8 cellular contexts compared by ENCODE assay signal in genomic region chr1:36576118-36576517, GRCh38.
A peak's percentile ranks its signal among the peaks of the same experiment; 100 is the strongest.
DNase-seq lines count a peak whose midpoint lies in the region; ATAC-seq and TF ChIP-seq lines count a peak whose summit lies in the region.

No MANE protein-coding gene starts in this region.

- 0 to 1% methylated on average over 5 to 7 of the region's 7 CpGs for WGBS in lung, 2 donors

- no peak overlapping the region for H3K4me3 Mint-ChIP-seq in WTC11

- no peaks in the 10 kb centered on the region for H3K4me1 ChIP-seq in lung (ENCODE audit: control insufficient read depth in 2 of 2, insufficient read depth in 2 of 2, low read length in 2 of 2)

- CTCF ChIA-PET in WTC11 (lab: Charles Lee), result interaction anchor here (0.6 to 3.9 kb wide), 64 partner anchors 9 to 911 kb away, joined by 3 to 59 read pairs (median 4); partner anchors contain the start of genes MRPS15 and SH3D21

- H3K27ac ChIP-seq in lung (ENCODE audit: low read depth in 1 of 2, low read length in 1 of 2), result no peak overlapping the region

- peak; percentile 92 for ATAC-seq in WTC11
- ATAC-seq in lung (ENCODE audit: insufficient read depth, low FRiP score), result no peak
- ATAC-seq in GM21619 (IDR thresholded peaks at IDR 0.05; ENCODE audit: unreplicated experiment), result no peak

- peak; percentile 34 for DNase-seq in NK-92 treated with Interleukin-12 subunit alpha and Interleukin-12 subunit beta, amount 100 ng/mL, for 24 hours (lab: John Stamatoyannopoulos, UW)
- no peak for DNase-seq in NK-92 (lab: John Stamatoyannopoulos, UW; ENCODE audit: unreplicated experiment)
- DNase-seq in NCI-H1930 (lab: John Stamatoyannopoulos, UW), result peak; percentile 18 to 65
- DNase-seq in WTC11 (ENCODE audit: low spot score), result peak; percentile 89
- DNase-seq in cerebellum (ENCODE audit: low spot score), result peak; percentile 45
- DNase-seq in lung (ENCODE audit: low spot score), result peak; percentile 46
- DNase-seq in stimulated activated CD8-positive, alpha-beta memory T cell treated with anti-CD3 and anti-CD28 coated beads, Interleukin-15, amount 100 ng/mL, for 4 hours (ENCODE audit: low read depth in 2 of 2), result peak; percentile 3 to 5

- TF ChIP-seq CTCF in WTC11 (IDR thresholded peaks at IDR 0.05) (peak; percentile 76), lung (IDR thresholded peaks at IDR 0.05; ENCODE audit: control extremely low read depth, extremely low read depth) (peak; percentile 49)

- no peaks in the 10 kb centered on the region for H3K9me3 Mint-ChIP-seq in WTC11

- H3K9me3 ChIP-seq in lung (ENCODE audit: control insufficient read depth in 2 of 2, insufficient read depth in 1 of 2, low read length in 1 of 2), result no peaks in the 10 kb centered on the region

- no peaks in the 10 kb centered on the region for H3K27me3 Mint-ChIP-seq in WTC11 (ENCODE audit: low read depth)

- no peak overlapping the region for H3K27ac Mint-ChIP-seq in WTC11

- no peaks in the 10 kb centered on the region for H3K36me3 ChIP-seq in lung (ENCODE audit: control insufficient read depth in 2 of 2, insufficient read depth in 2 of 2, low read length in 2 of 2)

- H3K27me3 ChIP-seq in lung (ENCODE audit: control insufficient read depth, insufficient read depth), result no peaks in the 10 kb centered on the region

- no peaks in the 10 kb centered on the region for H3K36me3 Mint-ChIP-seq in WTC11

- peaks cover 16% of the 10 kb centered on the region for H3K4me1 Mint-ChIP-seq in WTC11

- no peak overlapping the region for H3K4me3 ChIP-seq in lung

- POLR2A ChIA-PET in WTC11 (lab: Charles Lee), result no interaction called here

TF ChIP-seq in WTC11, 78 proteins besides CTCF, POLR2A, EP300 and RAD21:
- no peak for TF ChIP-seq CREB1 (CRISPR knock-in tag; IDR thresholded peaks at IDR 0.05)
- TF ChIP-seq MYBL2 (CRISPR knock-in tag; IDR thresholded peaks at IDR 0.05), result no peak
- TF ChIP-seq ETV6 (CRISPR knock-in tag; IDR thresholded peaks at IDR 0.05), result peak; percentile 45; the same call in 1 of the 2 replicates
- TF ChIP-seq, protein P1, sequence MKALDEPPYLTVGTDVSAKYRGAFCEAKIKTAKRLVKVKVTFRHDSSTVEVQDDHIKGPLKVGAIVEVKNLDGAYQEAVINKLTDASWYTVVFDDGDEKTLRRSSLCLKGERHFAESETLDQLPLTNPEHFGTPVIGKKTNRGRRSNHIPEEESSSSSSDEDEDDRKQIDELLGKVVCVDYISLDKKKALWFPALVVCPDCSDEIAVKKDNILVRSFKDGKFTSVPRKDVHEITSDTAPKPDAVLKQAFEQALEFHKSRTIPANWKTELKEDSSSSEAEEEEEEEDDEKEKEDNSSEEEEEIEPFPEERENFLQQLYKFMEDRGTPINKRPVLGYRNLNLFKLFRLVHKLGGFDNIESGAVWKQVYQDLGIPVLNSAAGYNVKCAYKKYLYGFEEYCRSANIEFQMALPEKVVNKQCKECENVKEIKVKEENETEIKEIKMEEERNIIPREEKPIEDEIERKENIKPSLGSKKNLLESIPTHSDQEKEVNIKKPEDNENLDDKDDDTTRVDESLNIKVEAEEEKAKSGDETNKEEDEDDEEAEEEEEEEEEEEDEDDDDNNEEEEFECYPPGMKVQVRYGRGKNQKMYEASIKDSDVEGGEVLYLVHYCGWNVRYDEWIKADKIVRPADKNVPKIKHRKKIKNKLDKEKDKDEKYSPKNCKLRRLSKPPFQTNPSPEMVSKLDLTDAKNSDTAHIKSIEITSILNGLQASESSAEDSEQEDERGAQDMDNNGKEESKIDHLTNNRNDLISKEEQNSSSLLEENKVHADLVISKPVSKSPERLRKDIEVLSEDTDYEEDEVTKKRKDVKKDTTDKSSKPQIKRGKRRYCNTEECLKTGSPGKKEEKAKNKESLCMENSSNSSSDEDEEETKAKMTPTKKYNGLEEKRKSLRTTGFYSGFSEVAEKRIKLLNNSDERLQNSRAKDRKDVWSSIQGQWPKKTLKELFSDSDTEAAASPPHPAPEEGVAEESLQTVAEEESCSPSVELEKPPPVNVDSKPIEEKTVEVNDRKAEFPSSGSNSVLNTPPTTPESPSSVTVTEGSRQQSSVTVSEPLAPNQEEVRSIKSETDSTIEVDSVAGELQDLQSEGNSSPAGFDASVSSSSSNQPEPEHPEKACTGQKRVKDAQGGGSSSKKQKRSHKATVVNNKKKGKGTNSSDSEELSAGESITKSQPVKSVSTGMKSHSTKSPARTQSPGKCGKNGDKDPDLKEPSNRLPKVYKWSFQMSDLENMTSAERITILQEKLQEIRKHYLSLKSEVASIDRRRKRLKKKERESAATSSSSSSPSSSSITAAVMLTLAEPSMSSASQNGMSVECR (CRISPR knock-in tag; IDR thresholded peaks at IDR 0.05; ENCODE audit: borderline replicate concordance), result no peak
- TF ChIP-seq PRDM15 (CRISPR knock-in tag; IDR thresholded peaks at IDR 0.05), result no peak
- no peak for TF ChIP-seq EMX1 (CRISPR knock-in tag; IDR thresholded peaks at IDR 0.05)
- no peak for TF ChIP-seq NR1H2 (CRISPR knock-in tag; IDR thresholded peaks at IDR 0.05)
